In the genomic region with DNA sequence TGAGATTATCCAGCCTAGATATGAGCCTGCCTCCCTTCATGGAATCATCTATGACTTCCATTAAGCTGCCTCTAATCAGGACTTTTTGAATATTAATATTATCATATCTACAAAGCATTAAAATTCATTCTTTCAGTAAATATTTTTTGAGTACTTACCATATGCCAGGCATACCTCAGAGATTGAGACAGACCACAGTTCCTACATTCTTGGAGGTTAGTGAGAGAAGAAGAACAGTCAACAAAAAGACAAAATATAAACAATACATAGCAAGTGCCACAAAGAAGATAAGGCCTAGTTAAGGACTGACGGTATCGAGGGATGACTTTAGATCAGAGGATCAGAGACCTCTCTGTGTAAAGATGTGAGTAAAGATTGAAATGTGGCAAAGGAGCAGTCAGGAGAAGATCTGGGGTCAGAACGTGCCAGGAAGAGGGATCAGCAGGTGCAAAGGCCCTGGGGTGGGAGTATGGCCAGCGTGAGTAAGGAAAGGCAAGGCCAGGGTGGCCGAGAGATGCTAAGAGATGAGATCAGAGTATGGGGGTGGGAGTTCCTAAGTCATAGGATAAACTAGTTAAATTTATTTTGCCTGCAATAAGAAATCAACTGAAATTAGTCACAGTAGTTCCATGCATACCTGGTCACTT, we compare ENCODE assay signal across 31 cellular contexts.
"Had no signal": no experiment of that assay in that cellular context is flagged by ENCODE, and none has a peak within 500 bp of the region (broad histone marks: within the 10 kb centered on the region; RNA-seq: fewer than 3 reads in every experiment).

No MANE protein-coding gene starts in this region.

- H3K4me1 Mint-ChIP-seq: activated CD4-positive, alpha-beta T cell treated with anti-CD3 and anti-CD28 coated beads for 36 hours; activated CD4-positive, alpha-beta T cell treated with anti-CD3 and anti-CD28 coated beads, Interleukin-2, amount 10 ng/mL, durations not matched to agents 24 days and 14 days; activated T-helper 17 cell treated with anti-CD3 and anti-CD28 coated beads, Interleukin-2, amount 50 U/mL, for 72 hours had no signal

- H3K36me3 Mint-ChIP-seq: activated naive CD8-positive, alpha-beta T cell had no signal

- H3K36me3 ChIP-seq: esophagus muscularis mucosa, gastroesophageal sphincter, heart right ventricle had no signal

- H2AFZ ChIP-seq: hepatocyte had no signal

- ATAC-seq: activated CD4-positive, alpha-beta T cell treated with anti-CD3 and anti-CD28 coated beads for 36 hours; activated CD8-positive, alpha-beta T cell treated with anti-CD3 and anti-CD28 coated beads for 36 hours; activated T-cell treated with anti-CD3 and anti-CD28 coated beads, Interleukin-2, amount 50 U/mL, for 4 hours; activated T-helper 17 cell treated with anti-CD3 and anti-CD28 coated beads, Interleukin-2, amount 50 U/mL, for 72 hours; body of pancreas; effector memory CD8-positive, alpha-beta T cell; gastroesophageal sphincter; heart right ventricle; T-helper 17 cell had no signal

- H3K9me3 ChIP-seq: body of pancreas, esophagus muscularis mucosa, gastroesophageal sphincter, heart right ventricle had no signal

- H3K4me3 Mint-ChIP-seq: activated CD4-positive, alpha-beta T cell treated with anti-CD3 and anti-CD28 coated beads for 36 hours; activated CD4-positive, alpha-beta T cell treated with anti-CD3 and anti-CD28 coated beads, Interleukin-2, amount 10 ng/mL, durations not matched to agents 24 days and 14 days; activated CD8-positive, alpha-beta T cell treated with anti-CD3 and anti-CD28 coated beads for 36 hours; activated naive CD8-positive, alpha-beta T cell; activated T-cell treated with anti-CD3 and anti-CD28 coated beads, Interleukin-2, amount 50 U/mL, for 4 hours; activated T-helper 17 cell treated with anti-CD3 and anti-CD28 coated beads, Interleukin-2, amount 50 U/mL, for 72 hours; effector memory CD8-positive, alpha-beta T cell; T-helper 17 cell; T-helper 2 cell treated with Interferon-gamma antibody and Interleukin-4, amounts not matched to agents 5 μg/mL and 100 μg/mL, for 36 hours had no signal

- H3K4me3 ChIP-seq: body of pancreas, esophagus muscularis mucosa, gastroesophageal sphincter, heart right ventricle, hepatocyte had no signal

- H3K27ac Mint-ChIP-seq: activated CD4-positive, alpha-beta T cell treated with anti-CD3 and anti-CD28 coated beads for 36 hours; activated CD4-positive, alpha-beta T cell treated with anti-CD3 and anti-CD28 coated beads, Interleukin-2, amount 10 ng/mL, durations not matched to agents 24 days and 14 days; activated CD8-positive, alpha-beta T cell treated with anti-CD3 and anti-CD28 coated beads for 36 hours; activated naive CD8-positive, alpha-beta T cell; activated T-helper 17 cell treated with anti-CD3 and anti-CD28 coated beads, Interleukin-2, amount 50 U/mL, for 72 hours; effector memory CD8-positive, alpha-beta T cell; T-helper 17 cell; T-helper 2 cell treated with Interferon-gamma antibody and Interleukin-4, amounts not matched to agents 5 μg/mL and 100 μg/mL, for 36 hours had no signal

- H3K27ac ChIP-seq: body of pancreas, esophagus muscularis mucosa, gastroesophageal sphincter, heart right ventricle, hepatocyte had no signal

- H3K27me3 ChIP-seq: body of pancreas, esophagus muscularis mucosa, gastroesophageal sphincter, heart right ventricle, hepatocyte had no signal

- H3K27me3 Mint-ChIP-seq: activated CD4-positive, alpha-beta T cell treated with anti-CD3 and anti-CD28 coated beads for 36 hours; activated CD8-positive, alpha-beta T cell treated with anti-CD3 and anti-CD28 coated beads for 36 hours; activated naive CD8-positive, alpha-beta T cell; activated T-helper 17 cell treated with anti-CD3 and anti-CD28 coated beads, Interleukin-2, amount 50 U/mL, for 72 hours had no signal

- DNase-seq: activated CD4-positive, alpha-beta T cell treated with anti-CD3 and anti-CD28 coated beads for 36 hours; activated CD4-positive, alpha-beta T cell treated with anti-CD3 and anti-CD28 coated beads, Interleukin-2, amount 10 ng/mL, durations not matched to agents 24 days and 14 days; activated CD4-positive, alpha-beta T cell treated with anti-CD3 and anti-CD28 coated beads, Interleukin-2, amount 50 U/mL, for 4 hours; activated CD4-positive, CD25-positive, alpha-beta regulatory T cell; activated CD4-positive, CD25-positive, alpha-beta regulatory T cell treated with anti-CD3 and anti-CD28 coated beads, Interleukin-2, amount 50 U/mL, for 72 hours; activated CD8-positive, alpha-beta memory T cell treated with anti-CD3 and anti-CD28 coated beads for 24 hours; activated CD8-positive, alpha-beta T cell treated with anti-CD3 and anti-CD28 coated beads for 36 hours; activated effector memory CD4-positive, alpha-beta T cell treated with Interleukin-2 at 50 U/mL for 16 hours; activated gamma-delta T cell treated with Interleukin-2 at 50 U/mL for 16 hours; activated naive CD4-positive, alpha-beta T cell treated with anti-CD3 and anti-CD28 coated beads, Interleukin-2, amount 50 U/mL, for 16 hours; activated naive CD4-positive, alpha-beta T cell treated with Interleukin-2 at 50 U/mL for 16 hours; activated T-cell treated with anti-CD3 and anti-CD28 coated beads, Interleukin-2, amount 50 U/mL, for 4 hours; amygdala; aorta; body of pancreas; caudate nucleus; cortex of kidney; dermis blood vessel endothelial cell; effector CD4-positive, alpha-beta T cell; effector memory CD8-positive, alpha-beta T cell; erythroblast; foreskin melanocyte; heart right ventricle; T-helper 17 cell; T1000 had no signal

- H3K4me1 ChIP-seq: body of pancreas, esophagus muscularis mucosa, gastroesophageal sphincter had no signal

- H3K4me2 ChIP-seq: hepatocyte had no signal

- H3K9me3 Mint-ChIP-seq: activated CD4-positive, alpha-beta T cell treated with anti-CD3 and anti-CD28 coated beads, Interleukin-2, amount 10 ng/mL, durations not matched to agents 24 days and 14 days; activated CD8-positive, alpha-beta T cell treated with anti-CD3 and anti-CD28 coated beads for 36 hours; activated T-cell treated with anti-CD3 and anti-CD28 coated beads, Interleukin-2, amount 50 U/mL, for 4 hours; activated T-helper 17 cell treated with anti-CD3 and anti-CD28 coated beads, Interleukin-2, amount 50 U/mL, for 72 hours; effector memory CD8-positive, alpha-beta T cell; T-helper 2 cell treated with Interferon-gamma antibody and Interleukin-4, amounts not matched to agents 5 μg/mL and 100 μg/mL, for 36 hours had no signal
